ENCODE assay signal across 8 cellular contexts in genomic region chr13:100674848-100675659, GRCh38. TPM values are rescaled to one million over a fixed set of nuclear protein-coding genes. Genes with fewer than 3 reads are reported as not detected.
A peak's percentile ranks its signal among the peaks of the same experiment; 100 is the strongest.
DNase-seq lines count a peak whose midpoint lies in the region; ATAC-seq, FAIRE-seq and TF ChIP-seq lines count a peak whose summit lies in the region.

No MANE protein-coding gene starts in this region.

- H3K9me3 ChIP-seq in keratinocyte (ENCODE audit: control insufficient read depth, low read depth, low read length) = no peaks in the 10 kb centered on the region

- H3K4me1 ChIP-seq in keratinocyte (ENCODE audit: control insufficient read depth, extremely low read depth, insufficient read depth, low read length) = peaks cover 6% of the 10 kb centered on the region

- H3K27ac ChIP-seq in keratinocyte (ENCODE audit: control insufficient read depth, insufficient read depth, low read length) = no peak overlapping the region

- H2AFZ ChIP-seq in keratinocyte (ENCODE audit: control insufficient read depth, low read length) = peak overlapping the region; percentile 96

- dilution Hi-C loops in keratinocyte (cut with MboI; ENCODE audit: extremely low pct_ligation_motif_present, low sequenced_read_pairs) = no loop called here

- ATAC-seq in GM19035 (IDR thresholded peaks at IDR 0.05; ENCODE audit: unreplicated experiment) (peak; percentile 95), HG03342 (IDR thresholded peaks at IDR 0.05; ENCODE audit: unreplicated experiment) (peak; percentile 96)
- peak; percentile 95 to 96 for ATAC-seq in activated CD4-positive, CD25-positive, alpha-beta regulatory T cell treated with anti-CD3 and anti-CD28 coated beads, Interleukin-2, amount 50 U/mL, for 24 hours

- peak in 2 of 3 experiments; percentile 46 to 67 for TF ChIP-seq CTCF in keratinocyte (optimal IDR thresholded peaks at IDR 0.05 in 1 of 3, IDR thresholded peaks at IDR 0.05 in 1 of 3, conservative IDR thresholded peaks at IDR 0.05 in 1 of 3; ENCODE audit: extremely low read depth in 1 of 3, insufficient read depth in 2 of 3, low read length in 3 of 3)

- no peaks in the 10 kb centered on the region for H3K9me1 ChIP-seq in keratinocyte (ENCODE audit: control insufficient read depth, extremely low read depth, insufficient read depth, low read length)

- no peaks in the 10 kb centered on the region for H4K20me1 ChIP-seq in keratinocyte (ENCODE audit: control insufficient read depth, extremely low read depth, insufficient read depth, low read length)

- FAIRE-seq in keratinocyte (lab: Jason Lieb, UNC) = no peak

- DNase-seq in Ammon's horn (ENCODE audit: low spot score) (peak; percentile 100), NCI-H345 (lab: John Stamatoyannopoulos, UW) (peak; percentile 99), cerebellar cortex (ENCODE audit: low spot score) (peak; percentile 97), keratinocyte (ENCODE audit: low read depth, low spot score) (peak; percentile 57)
- peak; percentile 99 for DNase-seq in stimulated activated CD4-positive, alpha-beta T cell treated with anti-CD3 and anti-CD28 coated beads, Interleukin-12 subunit alpha, Interleukin-12 subunit beta, amount 100 ng/mL, for 48 hours (ENCODE audit: low read depth in 2 of 3, low spot score in 1 of 3)

- peak overlapping the region; percentile 65 for H3K9ac ChIP-seq in keratinocyte (ENCODE audit: control insufficient read depth, extremely low read depth, insufficient read depth, low read length)

- H3K4me2 ChIP-seq in keratinocyte (ENCODE audit: control insufficient read depth, extremely low read depth, insufficient read depth, low read depth, low read length) = peak overlapping the region; percentile 91

- peaks cover 4% of the 10 kb centered on the region for H3K27me3 ChIP-seq in keratinocyte (ENCODE audit: control insufficient read depth, extremely low read depth, insufficient read depth, low read length)

- H3K4me3 ChIP-seq in keratinocyte (ENCODE audit: control insufficient read depth in 2 of 3, extremely low read depth in 1 of 3, insufficient read depth in 2 of 3, low read depth in 1 of 3, low read length in 3 of 3) = peak overlapping the region; percentile 67 to 78 (median 72)

- no peaks in the 10 kb centered on the region for H3K36me3 ChIP-seq in keratinocyte (ENCODE audit: control insufficient read depth in 2 of 2, extremely low read depth in 1 of 2, insufficient read depth in 2 of 2, low read length in 2 of 2)

- H3K79me2 ChIP-seq in keratinocyte (ENCODE audit: control insufficient read depth, insufficient read depth, low read length) = peaks cover 6% of the 10 kb centered on the region

RNA-seq across cellular contexts. Expression of gene TMTC4, which starts 0.5 kb away (rescaled TPM):
- 4.6 to 6.8 TPM (median 6.5 TPM) in 3 replicates for polyA plus RNA-seq in keratinocyte
- polyA plus RNA-seq in keratinocyte (2011; ENCODE audit: low read depth) = 2.8 TPM
- polyA plus RNA-seq in keratinocyte (2011; cell fraction: cytosol; rRNA removed) = 4.1 TPM in 2 replicates
- 11.5 and 11.6 TPM in 2 replicates for polyA plus RNA-seq in keratinocyte (2011; cell fraction: nucleus; rRNA removed)
- 4.1 and 4.6 TPM in 2 replicates for polyA plus RNA-seq in keratinocyte (2012; ENCODE audit: low replicate concordance)
- 5.5 to 7.7 TPM (median 6.3 TPM) in 3 replicates for polyA minus RNA-seq in keratinocyte
- 5.0 TPM for polyA minus RNA-seq in keratinocyte (2011; cell fraction: cytosol; rRNA and poly(A)+ RNA removed)
- polyA minus RNA-seq in keratinocyte (2011; cell fraction: nucleus; rRNA and poly(A)+ RNA removed) = 9.3 and 10.1 TPM in 2 replicates
